Comparison of ENCODE assay signal across 1 cellular context in genomic region chr1:183023601-183024351, GRCh38.
TF ChIP-seq lines count a peak whose summit lies in the region.

No MANE protein-coding gene starts in this region.

TF ChIP-seq in HepG2, 621 proteins besides CTCF, POLR2A, EP300 and RAD21 (continued from another document and continues in another):
- TF ChIP-seq E2F5 (CRISPR knock-in tag; conservative IDR thresholded peaks at IDR 0.05) (no peak), PRDM4 (CRISPR knock-in tag; IDR thresholded peaks at IDR 0.05; ENCODE audit: borderline replicate concordance) (no peak), SKIL (CRISPR knock-in tag; IDR thresholded peaks at IDR 0.05; ENCODE audit: borderline replicate concordance) (0 out of 2 replicates have a peak, but pooled peaks have one; percentile 38), ISL2 (CRISPR knock-in tag; IDR thresholded peaks at IDR 0.05) (peak; percentile 54; the same call in 1 of the 2 replicates), GTF3A (CRISPR knock-in tag; conservative IDR thresholded peaks at IDR 0.05) (no peak), HMG20B (CRISPR knock-in tag; conservative IDR thresholded peaks at IDR 0.05) (no peak), TAF15 (IDR thresholded peaks at IDR 0.05; ENCODE audit: low read depth, low read length, poor library complexity, severe bottlenecking) (no peak), NR3C1 (CRISPR knock-in tag; IDR thresholded peaks at IDR 0.05) (no peak), ZNF878 (CRISPR knock-in tag; IDR thresholded peaks at IDR 0.05) (no peak), REXO4 (CRISPR knock-in tag; IDR thresholded peaks at IDR 0.05; ENCODE audit: borderline replicate concordance) (no peak), ZFP37 (CRISPR knock-in tag; IDR thresholded peaks at IDR 0.05; ENCODE audit: borderline replicate concordance) (0 out of 2 replicates have a peak, but pooled peaks have one; percentile 56), ZNF143 (CRISPR knock-in tag; IDR thresholded peaks at IDR 0.05) (peak; percentile 53; the same call in 1 of the 2 replicates), ZBTB38 (CRISPR knock-in tag; IDR thresholded peaks at IDR 0.05) (peak; percentile 66; the same call in 1 of the 2 replicates), ZNF605 (CRISPR knock-in tag; IDR thresholded peaks at IDR 0.05) (no peak), SRSF1 (optimal IDR thresholded peaks at IDR 0.05; ENCODE audit: low read depth, low read length) (peak; percentile 70), ZNF292 (CRISPR knock-in tag; IDR thresholded peaks at IDR 0.05; ENCODE audit: borderline replicate concordance, low read depth) (peak; percentile 90), PAXIP1 (CRISPR knock-in tag; conservative IDR thresholded peaks at IDR 0.05) (no peak), NFE2 (CRISPR knock-in tag; IDR thresholded peaks at IDR 0.05) (no peak), SAP130 (CRISPR knock-in tag; IDR thresholded peaks at IDR 0.05; ENCODE audit: low read depth) (peak; percentile 85), PAWR (CRISPR knock-in tag; IDR thresholded peaks at IDR 0.05; ENCODE audit: borderline replicate concordance) (no peak), MED1 (CRISPR knock-in tag; IDR thresholded peaks at IDR 0.05) (peak; percentile 57), ZNF382 (CRISPR knock-in tag; IDR thresholded peaks at IDR 0.05; ENCODE audit: borderline replicate concordance) (no peak), ASH2L (IDR thresholded peaks at IDR 0.05; ENCODE audit: insufficient read length, low read depth, low read length) (peak; percentile 81), RXRB (CRISPR knock-in tag; IDR thresholded peaks at IDR 0.05; ENCODE audit: borderline replicate concordance) (peak; percentile 42; the same call in 1 of the 2 replicates), DNMT3B (CRISPR knock-in tag; conservative IDR thresholded peaks at IDR 0.05) (no peak), ARNTL (CRISPR knock-in tag; IDR thresholded peaks at IDR 0.05) (peak; percentile 22; the same call in 1 of the 2 replicates), PHF8 (CRISPR knock-in tag; IDR thresholded peaks at IDR 0.05) (peak; percentile 71), KLF11 (CRISPR knock-in tag; IDR thresholded peaks at IDR 0.05) (no peak), ZHX2 (IDR thresholded peaks at IDR 0.05; ENCODE audit: low read depth) (no peak), ZHX2 (CRISPR knock-in tag; IDR thresholded peaks at IDR 0.05; ENCODE audit: borderline replicate concordance) (no peak), ZNF609 (CRISPR knock-in tag; IDR thresholded peaks at IDR 0.05; ENCODE audit: borderline replicate concordance) (peak; percentile 50), TEF (CRISPR knock-in tag; IDR thresholded peaks at IDR 0.05) (no peak), MTF1 (CRISPR knock-in tag; IDR thresholded peaks at IDR 0.05) (no peak), ATF2 (CRISPR knock-in tag; IDR thresholded peaks at IDR 0.05) (peak; percentile 47; the same call in 1 of the 2 replicates), NFYB (CRISPR knock-in tag; IDR thresholded peaks at IDR 0.05) (no peak)
